In genomic region chr15:66472176-66472999, GRCh38 we compare ENCODE assay signal across 1 cellular context.
TF ChIP-seq lines count a peak whose summit lies in the region.

No MANE protein-coding gene starts in this region.

TF ChIP-seq in A549, 52 proteins besides CTCF, POLR2A, EP300 and RAD21 (continued from another document):
- TF ChIP-seq PBX3 (IDR thresholded peaks at IDR 0.05) (no peak), NR3C1 (IDR thresholded peaks at IDR 0.05) (no peak), HDAC2 (IDR thresholded peaks at IDR 0.05) (no peak), ATOH8 (CRISPR knock-in tag; IDR thresholded peaks at IDR 0.05; ENCODE audit: low read depth) (no peak)
